22 cellular contexts compared by ENCODE assay signal in the genomic region with DNA sequence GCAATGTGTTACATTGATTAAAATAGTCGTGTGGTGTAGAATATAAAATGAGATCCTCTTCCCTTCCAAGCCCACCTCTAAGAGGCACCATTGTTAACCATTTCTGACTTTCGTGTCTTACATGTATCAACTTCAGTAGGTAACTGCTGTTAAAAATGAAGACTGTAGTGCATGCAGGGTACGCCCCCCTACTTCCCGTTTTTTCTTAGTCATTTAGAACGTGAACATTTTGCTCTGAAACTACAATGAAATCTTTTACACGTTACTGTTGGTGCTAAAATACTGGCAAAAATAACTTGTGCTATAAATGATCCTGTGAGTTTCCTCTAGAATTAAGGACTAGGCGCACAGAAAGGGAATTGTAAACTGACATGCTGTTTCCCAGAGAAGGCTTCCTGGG. TPM values are rescaled to one million over a fixed set of nuclear protein-coding genes. Genes with fewer than 3 reads are reported as not detected.
DNase-seq lines count a peak whose midpoint lies in the region; ATAC-seq, FAIRE-seq and TF ChIP-seq lines count a peak whose summit lies in the region.
"Had no signal": no experiment of that assay in that cellular context is flagged by ENCODE, and none has a peak within 500 bp of the region (broad histone marks: within the 10 kb centered on the region; RNA-seq: fewer than 3 reads in every experiment).

No MANE protein-coding gene starts in this region.

- no peak for TF ChIP-seq POLR2A in HCT116 (IDR thresholded peaks at IDR 0.05; ENCODE audit: borderline replicate concordance, extremely low read depth, insufficient read depth, insufficient read length)

- no peak overlapping the region for H3K4me3 Mint-ChIP-seq in activated CD4-positive, alpha-beta memory T cell treated with anti-CD3 and anti-CD28 coated beads for 36 hours
- no peak overlapping the region for H3K4me3 Mint-ChIP-seq in activated T-helper 2 cell treated with anti-CD3 and anti-CD28 coated beads, Interferon-gamma antibody, Interleukin-2, Interleukin-4, amounts not matched to agents 10 μg/mL and 5 μg/mL and 100 μg/mL, durations not matched to agents 14 hours and 24 hours and 36 hours (ENCODE audit: low read depth)
- H3K4me3 Mint-ChIP-seq: activated naive CD8-positive, alpha-beta T cell treated with anti-CD3 and anti-CD28 coated beads, Interleukin-2, amount 50 U/mL, for 24 hours; CD4-positive, alpha-beta memory T cell; mesothelial cell of epicardium; nephron; stimulated activated naive CD8-positive, alpha-beta T cell treated with anti-CD3 and anti-CD28 coated beads, Interleukin-15, Interleukin-2, amounts not matched to agents 100 ng/mL and 50 ng/mL, for 24 hours; type B pancreatic cell had no signal

- CTCF ChIA-PET in HCT116 (lab: Charles Lee), result no interaction called here
- CTCF ChIA-PET in activated CD4-positive, alpha-beta memory T cell treated with anti-CD3 and anti-CD28 coated beads for 36 hours (lab: Charles Lee), result no interaction called here

- no peak overlapping the region for H2AFZ ChIP-seq in HCT116 (ENCODE audit: low read depth, low read length, poor library complexity, severe bottlenecking)
- H2AFZ ChIP-seq: parathyroid adenoma had no signal

- H3K4me2 ChIP-seq in HCT116 (ENCODE audit: low read length), result peak overlapping the region; percentile 88; the same call in 1 of the 2 replicates

- H3K4me1 Mint-ChIP-seq in activated CD4-positive, alpha-beta memory T cell treated with anti-CD3 and anti-CD28 coated beads for 36 hours (ENCODE audit: low read depth), result peaks cover 5% of the 10 kb centered on the region
- H3K4me1 Mint-ChIP-seq in activated T-helper 2 cell treated with anti-CD3 and anti-CD28 coated beads, Interferon-gamma antibody, Interleukin-2, Interleukin-4, amounts not matched to agents 10 μg/mL and 5 μg/mL and 100 μg/mL, durations not matched to agents 14 hours and 24 hours and 36 hours (ENCODE audit: low read depth), result peaks cover 6% of the 10 kb centered on the region
- H3K4me1 Mint-ChIP-seq: activated naive CD8-positive, alpha-beta T cell treated with anti-CD3 and anti-CD28 coated beads, Interleukin-2, amount 50 U/mL, for 24 hours had no signal

- FAIRE-seq in HTR-8/SVneo (lab: Jason Lieb, UNC), result no peak
- FAIRE-seq: endometrium had no signal

- no peaks in the 10 kb centered on the region for H3K9me2 ChIP-seq in HCT116 (ENCODE audit: insufficient read depth)

- no TSS peak for BruUV-seq in HCT116 (replicated peaks; lab: Mats Ljungman, UMichigan)

- RAD21 ChIA-PET in HCT116 (lab: Charles Lee; ENCODE audit: low non-redundant PET in 1 of 2, low total read pairs in 2 of 2, uncharacterized antibody in 2 of 2, unreplicated experiment in 2 of 2), result no interaction called here

- no peaks in the 10 kb centered on the region for H3K27me3 ChIP-seq in HCT116 (ENCODE audit: insufficient read depth, low read length)

- no peak for ATAC-seq in HCT116
- no peak for ATAC-seq in GM19395 (IDR thresholded peaks at IDR 0.05; ENCODE audit: unreplicated experiment)
- ATAC-seq: activated naive CD8-positive, alpha-beta T cell treated with anti-CD3 and anti-CD28 coated beads, Interleukin-2, amount 50 U/mL, for 24 hours had no signal

- no peak for TF ChIP-seq RAD21 in HCT116 (IDR thresholded peaks at IDR 0.05; ENCODE audit: low read depth)

- H3K79me2 ChIP-seq in HCT116 (ENCODE audit: insufficient read depth, low read length), result peaks cover 16% of the 10 kb centered on the region

- no peak overlapping the region for H3K27ac ChIP-seq in HCT116 (ENCODE audit: low read depth, low read length)
- H3K27ac ChIP-seq: coronary artery, parathyroid adenoma had no signal

- H3K4me3 ChIP-seq in HCT116 (replicated peaks in 1 of 2; ENCODE audit: low read depth in 1 of 2, low read length in 2 of 2), result no peak overlapping the region
- H3K4me3 ChIP-seq: coronary artery, skin epidermis had no signal

- H3K27ac Mint-ChIP-seq in activated CD4-positive, alpha-beta memory T cell treated with anti-CD3 and anti-CD28 coated beads for 36 hours, result no peak overlapping the region
- no peak overlapping the region for H3K27ac Mint-ChIP-seq in activated T-helper 2 cell treated with anti-CD3 and anti-CD28 coated beads, Interferon-gamma antibody, Interleukin-2, Interleukin-4, amounts not matched to agents 10 μg/mL and 5 μg/mL and 100 μg/mL, durations not matched to agents 14 hours and 24 hours and 36 hours
- H3K27ac Mint-ChIP-seq: activated naive CD8-positive, alpha-beta T cell treated with anti-CD3 and anti-CD28 coated beads, Interleukin-2, amount 50 U/mL, for 24 hours; mesothelial cell of epicardium; stimulated activated naive CD8-positive, alpha-beta T cell treated with anti-CD3 and anti-CD28 coated beads, Interleukin-15, Interleukin-2, amounts not matched to agents 100 ng/mL and 50 ng/mL, for 24 hours; type B pancreatic cell had no signal

- POLR2A ChIA-PET in HCT116 (lab: Charles Lee), result no interaction called here
- POLR2A ChIA-PET in activated CD4-positive, alpha-beta memory T cell treated with anti-CD3 and anti-CD28 coated beads for 36 hours (lab: Charles Lee), result no interaction called here

- intact Hi-C loops in HCT116 (cut with micrococcal nuclease), result no loop called here
- intact Hi-C loops in activated CD4-positive, alpha-beta memory T cell treated with anti-CD3 and anti-CD28 coated beads for 36 hours (cut with micrococcal nuclease), result no loop called here
- intact Hi-C loops in activated T-helper 2 cell treated with anti-CD3 and anti-CD28 coated beads, Interferon-gamma antibody, Interleukin-2, Interleukin-4, amounts not matched to agents 10 μg/mL and 5 μg/mL and 100 μg/mL, durations not matched to agents 14 hours and 24 hours and 36 hours (cut with micrococcal nuclease), result no loop called here

- no peaks in the 10 kb centered on the region for H3K9me3 ChIP-seq in HCT116 (ENCODE audit: control insufficient read depth in 1 of 2, insufficient read depth in 1 of 2, low read depth in 1 of 2, low read length in 2 of 2)

- no peaks in the 10 kb centered on the region for H3K27me3 Mint-ChIP-seq in activated CD4-positive, alpha-beta memory T cell treated with anti-CD3 and anti-CD28 coated beads for 36 hours
- no peaks in the 10 kb centered on the region for H3K27me3 Mint-ChIP-seq in activated T-helper 2 cell treated with anti-CD3 and anti-CD28 coated beads, Interferon-gamma antibody, Interleukin-2, Interleukin-4, amounts not matched to agents 10 μg/mL and 5 μg/mL and 100 μg/mL, durations not matched to agents 14 hours and 24 hours and 36 hours (ENCODE audit: low read depth)
- H3K27me3 Mint-ChIP-seq: activated naive CD8-positive, alpha-beta T cell treated with anti-CD3 and anti-CD28 coated beads, Interleukin-2, amount 50 U/mL, for 24 hours; type B pancreatic cell had no signal

- H3K9ac ChIP-seq in HCT116 (ENCODE audit: low read length), result no peak overlapping the region
- H3K9ac ChIP-seq: parathyroid adenoma had no signal

- DNase-seq in CD1c-positive myeloid dendritic cell (ENCODE audit: extremely low spot score) (peak; percentile 79), HCT116 (ENCODE audit: low read depth, low spot score) (no peak), OCI-M1 (lab: John Stamatoyannopoulos, UW) (peak; percentile 23), inferior parietal cortex (ENCODE audit: extremely low spot score) (peak; percentile 34), HTR-8/SVneo (ENCODE audit: insufficient read length, low spot score) (no peak)
- no peak for DNase-seq in activated CD4-positive, alpha-beta memory T cell treated with anti-CD3 and anti-CD28 coated beads for 36 hours
- DNase-seq in activated T-helper 2 cell treated with anti-CD3 and anti-CD28 coated beads, Interferon-gamma antibody, Interleukin-2, Interleukin-4, amounts not matched to agents 10 μg/mL and 5 μg/mL and 100 μg/mL, durations not matched to agents 14 hours and 24 hours and 36 hours (ENCODE audit: low spot score), result no peak
- DNase-seq: activated CD4-positive, alpha-beta T cell treated with anti-CD3 and anti-CD28 coated beads, Interleukin-2, amount 50 U/mL, for 1 hour; activated CD8-positive, alpha-beta memory T cell treated with anti-CD3 and anti-CD28 coated beads, Interleukin-2, amount 50 U/mL, for 4 hours; activated naive CD8-positive, alpha-beta T cell treated with anti-CD3 and anti-CD28 coated beads, Interleukin-2, amount 50 U/mL, for 24 hours; CD4-positive, alpha-beta memory T cell; NCI-H1092; T-helper 1 cell had no signal

- peaks cover 38 to 46% of the 10 kb centered on the region in 2 experiments for H3K4me1 ChIP-seq in HCT116 (ENCODE audit: control insufficient read depth in 1 of 2, insufficient read depth in 2 of 2, low read length in 2 of 2)

- H3K36me3 ChIP-seq in HCT116 (ENCODE audit: control insufficient read depth in 1 of 2, insufficient read depth in 2 of 2, low read length in 2 of 2), result no peaks in the 10 kb centered on the region

- no peak for TF ChIP-seq CTCF in HCT116 (IDR thresholded peaks at IDR 0.05 in 2 of 3, conservative IDR thresholded peaks at IDR 0.05 in 1 of 3; ENCODE audit: borderline replicate concordance in 1 of 3, insufficient read depth in 1 of 3, low read depth in 2 of 3, low read length in 2 of 3)

- no peaks in the 10 kb centered on the region for H3K9me3 Mint-ChIP-seq in activated CD4-positive, alpha-beta memory T cell treated with anti-CD3 and anti-CD28 coated beads for 36 hours
- H3K9me3 Mint-ChIP-seq in activated T-helper 2 cell treated with anti-CD3 and anti-CD28 coated beads, Interferon-gamma antibody, Interleukin-2, Interleukin-4, amounts not matched to agents 10 μg/mL and 5 μg/mL and 100 μg/mL, durations not matched to agents 14 hours and 24 hours and 36 hours, result no peaks in the 10 kb centered on the region
- H3K9me3 Mint-ChIP-seq: activated naive CD8-positive, alpha-beta T cell treated with anti-CD3 and anti-CD28 coated beads, Interleukin-2, amount 50 U/mL, for 24 hours; mesothelial cell of epicardium; nephron; stimulated activated naive CD8-positive, alpha-beta T cell treated with anti-CD3 and anti-CD28 coated beads, Interleukin-15, Interleukin-2, amounts not matched to agents 100 ng/mL and 50 ng/mL, for 24 hours; type B pancreatic cell had no signal

- no peaks in the 10 kb centered on the region for H3K36me3 Mint-ChIP-seq in activated CD4-positive, alpha-beta memory T cell treated with anti-CD3 and anti-CD28 coated beads for 36 hours
- no peaks in the 10 kb centered on the region for H3K36me3 Mint-ChIP-seq in activated T-helper 2 cell treated with anti-CD3 and anti-CD28 coated beads, Interferon-gamma antibody, Interleukin-2, Interleukin-4, amounts not matched to agents 10 μg/mL and 5 μg/mL and 100 μg/mL, durations not matched to agents 14 hours and 24 hours and 36 hours (ENCODE audit: low read depth)
- H3K36me3 Mint-ChIP-seq: CD4-positive, alpha-beta memory T cell; mesothelial cell of epicardium; type B pancreatic cell had no signal

- H4K20me1 ChIP-seq in HCT116 (ENCODE audit: insufficient read depth), result no peaks in the 10 kb centered on the region

TF ChIP-seq in HCT116, 20 proteins besides CTCF, POLR2A, EP300 and RAD21 (continues in another document):
- no peak for TF ChIP-seq CBX3 (IDR thresholded peaks at IDR 0.05; ENCODE audit: low read depth)
- TF ChIP-seq POLR2AphosphoS5 (IDR thresholded peaks at IDR 0.05; ENCODE audit: low read depth, low read length), result no peak

RNA-seq across cellular contexts. Expression of a gene that starts 41.5 kb away (rescaled TPM):
- 24.4 TPM for total RNA-seq in HCT116 (2021; ENCODE audit: unreplicated experiment)
- 9.6 and 12.3 TPM in 2 replicates for polyA plus RNA-seq in HCT116 (2012)
- 1 to 10 TPM; 1.2 to 1.6 TPM for total RNA-seq in activated CD4-positive, alpha-beta memory T cell treated with anti-CD3 and anti-CD28 coated beads for 36 hours
- total RNA-seq in activated T-helper 2 cell treated with anti-CD3 and anti-CD28 coated beads, Interferon-gamma antibody, Interleukin-2, Interleukin-4, amounts not matched to agents 10 μg/mL and 5 μg/mL and 100 μg/mL, durations not matched to agents 14 hours and 24 hours and 36 hours, result 1.2 and 1.6 TPM in 2 replicates
- polyA plus RNA-seq: CD4-positive, alpha-beta memory T cell had no signal

Comparison
In these comparisons a context has a peak if more than half of its experiments do, and no peak if none do; other contexts are left out.
1. DNase-seq: peak in CD1c-positive myeloid dendritic cell (single experiment), OCI-M1 (single experiment) and inferior parietal cortex (single experiment); none in HCT116 (single experiment), activated CD4-positive, alpha-beta memory T cell treated with anti-CD3 and anti-CD28 coated beads for 36 hours (single experiment), HTR-8/SVneo (single experiment) and activated T-helper 2 cell treated with anti-CD3 and anti-CD28 coated beads, Interferon-gamma antibody, Interleukin-2, Interleukin-4, amounts not matched to agents 10 μg/mL and 5 μg/mL and 100 μg/mL, durations not matched to agents 14 hours and 24 hours and 36 hours (single experiment).